1 cellular context compared by ENCODE assay signal in the genomic region with DNA sequence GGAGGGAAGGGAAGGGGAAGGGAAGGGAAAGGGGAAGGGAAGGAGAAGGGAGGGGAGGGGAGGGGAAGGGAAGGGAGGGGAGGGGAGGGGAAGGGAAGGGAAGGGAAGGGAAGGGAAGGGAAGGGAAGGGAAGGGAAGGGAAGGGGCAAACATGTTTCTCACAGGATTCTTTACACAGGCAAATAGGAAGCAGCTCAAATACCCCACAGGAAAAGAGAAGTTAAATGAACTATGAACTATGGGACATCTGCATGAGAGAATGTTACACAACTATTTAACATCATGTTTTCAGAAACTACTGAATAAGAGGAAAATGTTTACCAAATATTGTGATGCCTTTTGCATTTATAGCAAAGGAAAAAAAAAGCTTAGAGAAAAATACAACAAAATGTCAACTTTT.
TF ChIP-seq lines count a peak whose summit lies in the region.

No MANE protein-coding gene starts in this region.

TF ChIP-seq in HepG2, 621 proteins besides CTCF, POLR2A, EP300 and RAD21 (continued from another document):
- TF ChIP-seq PTBP1 (IDR thresholded peaks at IDR 0.05; ENCODE audit: low read depth, low read length, poor library complexity, severe bottlenecking): no peak
- no peak for TF ChIP-seq CBX2 (IDR thresholded peaks at IDR 0.05; ENCODE audit: low read depth, low read length)
- TF ChIP-seq CBX2 (CRISPR knock-in tag; IDR thresholded peaks at IDR 0.05; ENCODE audit: low read depth): no peak
- TF ChIP-seq, protein P1, sequence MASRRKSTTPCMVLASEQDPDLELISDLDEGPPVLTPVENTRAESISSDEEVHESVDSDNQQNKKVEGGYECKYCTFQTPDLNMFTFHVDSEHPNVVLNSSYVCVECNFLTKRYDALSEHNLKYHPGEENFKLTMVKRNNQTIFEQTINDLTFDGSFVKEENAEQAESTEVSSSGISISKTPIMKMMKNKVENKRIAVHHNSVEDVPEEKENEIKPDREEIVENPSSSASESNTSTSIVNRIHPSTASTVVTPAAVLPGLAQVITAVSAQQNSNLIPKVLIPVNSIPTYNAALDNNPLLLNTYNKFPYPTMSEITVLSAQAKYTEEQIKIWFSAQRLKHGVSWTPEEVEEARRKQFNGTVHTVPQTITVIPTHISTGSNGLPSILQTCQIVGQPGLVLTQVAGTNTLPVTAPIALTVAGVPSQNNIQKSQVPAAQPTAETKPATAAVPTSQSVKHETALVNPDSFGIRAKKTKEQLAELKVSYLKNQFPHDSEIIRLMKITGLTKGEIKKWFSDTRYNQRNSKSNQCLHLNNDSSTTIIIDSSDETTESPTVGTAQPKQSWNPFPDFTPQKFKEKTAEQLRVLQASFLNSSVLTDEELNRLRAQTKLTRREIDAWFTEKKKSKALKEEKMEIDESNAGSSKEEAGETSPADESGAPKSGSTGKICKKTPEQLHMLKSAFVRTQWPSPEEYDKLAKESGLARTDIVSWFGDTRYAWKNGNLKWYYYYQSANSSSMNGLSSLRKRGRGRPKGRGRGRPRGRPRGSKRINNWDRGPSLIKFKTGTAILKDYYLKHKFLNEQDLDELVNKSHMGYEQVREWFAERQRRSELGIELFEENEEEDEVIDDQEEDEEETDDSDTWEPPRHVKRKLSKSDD (CRISPR knock-in tag; IDR thresholded peaks at IDR 0.05; ENCODE audit: low read depth): no peak
- TF ChIP-seq, protein P2, sequence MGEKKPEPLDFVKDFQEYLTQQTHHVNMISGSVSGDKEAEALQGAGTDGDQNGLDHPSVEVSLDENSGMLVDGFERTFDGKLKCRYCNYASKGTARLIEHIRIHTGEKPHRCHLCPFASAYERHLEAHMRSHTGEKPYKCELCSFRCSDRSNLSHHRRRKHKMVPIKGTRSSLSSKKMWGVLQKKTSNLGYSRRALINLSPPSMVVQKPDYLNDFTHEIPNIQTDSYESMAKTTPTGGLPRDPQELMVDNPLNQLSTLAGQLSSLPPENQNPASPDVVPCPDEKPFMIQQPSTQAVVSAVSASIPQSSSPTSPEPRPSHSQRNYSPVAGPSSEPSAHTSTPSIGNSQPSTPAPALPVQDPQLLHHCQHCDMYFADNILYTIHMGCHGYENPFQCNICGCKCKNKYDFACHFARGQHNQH (CRISPR knock-in tag; IDR thresholded peaks at IDR 0.05): no peak
- TF ChIP-seq, protein P3, sequence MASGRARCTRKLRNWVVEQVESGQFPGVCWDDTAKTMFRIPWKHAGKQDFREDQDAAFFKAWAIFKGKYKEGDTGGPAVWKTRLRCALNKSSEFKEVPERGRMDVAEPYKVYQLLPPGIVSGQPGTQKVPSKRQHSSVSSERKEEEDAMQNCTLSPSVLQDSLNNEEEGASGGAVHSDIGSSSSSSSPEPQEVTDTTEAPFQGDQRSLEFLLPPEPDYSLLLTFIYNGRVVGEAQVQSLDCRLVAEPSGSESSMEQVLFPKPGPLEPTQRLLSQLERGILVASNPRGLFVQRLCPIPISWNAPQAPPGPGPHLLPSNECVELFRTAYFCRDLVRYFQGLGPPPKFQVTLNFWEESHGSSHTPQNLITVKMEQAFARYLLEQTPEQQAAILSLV (CRISPR knock-in tag; IDR thresholded peaks at IDR 0.05; ENCODE audit: borderline replicate concordance): no peak
- TF ChIP-seq, protein P4, sequence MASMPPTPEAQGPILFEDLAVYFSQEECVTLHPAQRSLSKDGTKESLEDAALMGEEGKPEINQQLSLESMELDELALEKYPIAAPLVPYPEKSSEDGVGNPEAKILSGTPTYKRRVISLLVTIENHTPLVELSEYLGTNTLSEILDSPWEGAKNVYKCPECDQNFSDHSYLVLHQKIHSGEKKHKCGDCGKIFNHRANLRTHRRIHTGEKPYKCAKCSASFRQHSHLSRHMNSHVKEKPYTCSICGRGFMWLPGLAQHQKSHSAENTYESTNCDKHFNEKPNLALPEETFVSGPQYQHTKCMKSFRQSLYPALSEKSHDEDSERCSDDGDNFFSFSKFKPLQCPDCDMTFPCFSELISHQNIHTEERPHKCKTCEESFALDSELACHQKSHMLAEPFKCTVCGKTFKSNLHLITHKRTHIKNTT (CRISPR knock-in tag; IDR thresholded peaks at IDR 0.05): no peak
- TF ChIP-seq, protein P5, sequence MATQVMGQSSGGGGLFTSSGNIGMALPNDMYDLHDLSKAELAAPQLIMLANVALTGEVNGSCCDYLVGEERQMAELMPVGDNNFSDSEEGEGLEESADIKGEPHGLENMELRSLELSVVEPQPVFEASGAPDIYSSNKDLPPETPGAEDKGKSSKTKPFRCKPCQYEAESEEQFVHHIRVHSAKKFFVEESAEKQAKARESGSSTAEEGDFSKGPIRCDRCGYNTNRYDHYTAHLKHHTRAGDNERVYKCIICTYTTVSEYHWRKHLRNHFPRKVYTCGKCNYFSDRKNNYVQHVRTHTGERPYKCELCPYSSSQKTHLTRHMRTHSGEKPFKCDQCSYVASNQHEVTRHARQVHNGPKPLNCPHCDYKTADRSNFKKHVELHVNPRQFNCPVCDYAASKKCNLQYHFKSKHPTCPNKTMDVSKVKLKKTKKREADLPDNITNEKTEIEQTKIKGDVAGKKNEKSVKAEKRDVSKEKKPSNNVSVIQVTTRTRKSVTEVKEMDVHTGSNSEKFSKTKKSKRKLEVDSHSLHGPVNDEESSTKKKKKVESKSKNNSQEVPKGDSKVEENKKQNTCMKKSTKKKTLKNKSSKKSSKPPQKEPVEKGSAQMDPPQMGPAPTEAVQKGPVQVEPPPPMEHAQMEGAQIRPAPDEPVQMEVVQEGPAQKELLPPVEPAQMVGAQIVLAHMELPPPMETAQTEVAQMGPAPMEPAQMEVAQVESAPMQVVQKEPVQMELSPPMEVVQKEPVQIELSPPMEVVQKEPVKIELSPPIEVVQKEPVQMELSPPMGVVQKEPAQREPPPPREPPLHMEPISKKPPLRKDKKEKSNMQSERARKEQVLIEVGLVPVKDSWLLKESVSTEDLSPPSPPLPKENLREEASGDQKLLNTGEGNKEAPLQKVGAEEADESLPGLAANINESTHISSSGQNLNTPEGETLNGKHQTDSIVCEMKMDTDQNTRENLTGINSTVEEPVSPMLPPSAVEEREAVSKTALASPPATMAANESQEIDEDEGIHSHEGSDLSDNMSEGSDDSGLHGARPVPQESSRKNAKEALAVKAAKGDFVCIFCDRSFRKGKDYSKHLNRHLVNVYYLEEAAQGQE (IDR thresholded peaks at IDR 0.05; ENCODE audit: borderline replicate concordance in 1 of 2, low read depth in 1 of 2, low read length in 2 of 2): no peak
- no peak for TF ChIP-seq ZNF776 (CRISPR knock-in tag; IDR thresholded peaks at IDR 0.05)
- no peak for TF ChIP-seq ZNF160 (CRISPR knock-in tag; IDR thresholded peaks at IDR 0.05)
- no peak for TF ChIP-seq GPN1 (CRISPR knock-in tag; IDR thresholded peaks at IDR 0.05; ENCODE audit: borderline replicate concordance)
- TF ChIP-seq, protein P6, sequence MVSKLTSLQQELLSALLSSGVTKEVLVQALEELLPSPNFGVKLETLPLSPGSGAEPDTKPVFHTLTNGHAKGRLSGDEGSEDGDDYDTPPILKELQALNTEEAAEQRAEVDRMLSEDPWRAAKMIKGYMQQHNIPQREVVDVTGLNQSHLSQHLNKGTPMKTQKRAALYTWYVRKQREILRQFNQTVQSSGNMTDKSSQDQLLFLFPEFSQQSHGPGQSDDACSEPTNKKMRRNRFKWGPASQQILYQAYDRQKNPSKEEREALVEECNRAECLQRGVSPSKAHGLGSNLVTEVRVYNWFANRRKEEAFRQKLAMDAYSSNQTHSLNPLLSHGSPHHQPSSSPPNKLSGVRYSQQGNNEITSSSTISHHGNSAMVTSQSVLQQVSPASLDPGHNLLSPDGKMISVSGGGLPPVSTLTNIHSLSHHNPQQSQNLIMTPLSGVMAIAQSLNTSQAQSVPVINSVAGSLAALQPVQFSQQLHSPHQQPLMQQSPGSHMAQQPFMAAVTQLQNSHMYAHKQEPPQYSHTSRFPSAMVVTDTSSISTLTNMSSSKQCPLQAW (CRISPR knock-in tag; IDR thresholded peaks at IDR 0.05): no peak
- no peak for TF ChIP-seq SRSF9 (IDR thresholded peaks at IDR 0.05; ENCODE audit: borderline replicate concordance, insufficient read depth, low read depth, low read length, poor library complexity, severe bottlenecking)
- TF ChIP-seq CEBPB (IDR thresholded peaks at IDR 0.05; ENCODE audit: borderline replicate concordance, low read depth, low read length): peak; percentile 13; the same call in 1 of the 2 replicates
- TF ChIP-seq FIP1L1 (IDR thresholded peaks at IDR 0.05; ENCODE audit: borderline replicate concordance, insufficient read depth, low read depth, low read length): no peak
- TF ChIP-seq, protein P7, sequence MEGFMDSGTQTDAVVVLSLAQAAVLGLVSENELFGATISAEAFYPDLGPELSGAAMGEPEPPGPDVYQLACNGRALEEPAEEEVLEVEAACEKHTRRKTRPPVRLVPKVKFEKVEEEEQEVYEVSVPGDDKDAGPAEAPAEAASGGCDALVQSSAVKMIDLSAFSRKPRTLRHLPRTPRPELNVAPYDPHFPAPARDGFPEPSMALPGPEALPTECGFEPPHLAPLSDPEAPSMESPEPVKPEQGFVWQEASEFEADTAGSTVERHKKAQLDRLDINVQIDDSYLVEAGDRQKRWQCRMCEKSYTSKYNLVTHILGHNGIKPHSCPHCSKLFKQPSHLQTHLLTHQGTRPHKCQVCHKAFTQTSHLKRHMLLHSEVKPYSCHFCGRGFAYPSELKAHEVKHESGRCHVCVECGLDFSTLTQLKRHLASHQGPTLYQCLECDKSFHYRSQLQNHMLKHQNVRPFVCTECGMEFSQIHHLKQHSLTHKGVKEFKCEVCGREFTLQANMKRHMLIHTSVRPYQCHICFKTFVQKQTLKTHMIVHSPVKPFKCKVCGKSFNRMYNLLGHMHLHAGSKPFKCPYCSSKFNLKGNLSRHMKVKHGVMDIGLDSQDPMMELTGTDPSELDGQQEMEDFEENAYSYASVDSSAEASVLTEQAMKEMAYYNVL (CRISPR knock-in tag; IDR thresholded peaks at IDR 0.05; ENCODE audit: borderline replicate concordance): no peak
